9 cellular contexts compared by ENCODE assay signal in the genomic region with DNA sequence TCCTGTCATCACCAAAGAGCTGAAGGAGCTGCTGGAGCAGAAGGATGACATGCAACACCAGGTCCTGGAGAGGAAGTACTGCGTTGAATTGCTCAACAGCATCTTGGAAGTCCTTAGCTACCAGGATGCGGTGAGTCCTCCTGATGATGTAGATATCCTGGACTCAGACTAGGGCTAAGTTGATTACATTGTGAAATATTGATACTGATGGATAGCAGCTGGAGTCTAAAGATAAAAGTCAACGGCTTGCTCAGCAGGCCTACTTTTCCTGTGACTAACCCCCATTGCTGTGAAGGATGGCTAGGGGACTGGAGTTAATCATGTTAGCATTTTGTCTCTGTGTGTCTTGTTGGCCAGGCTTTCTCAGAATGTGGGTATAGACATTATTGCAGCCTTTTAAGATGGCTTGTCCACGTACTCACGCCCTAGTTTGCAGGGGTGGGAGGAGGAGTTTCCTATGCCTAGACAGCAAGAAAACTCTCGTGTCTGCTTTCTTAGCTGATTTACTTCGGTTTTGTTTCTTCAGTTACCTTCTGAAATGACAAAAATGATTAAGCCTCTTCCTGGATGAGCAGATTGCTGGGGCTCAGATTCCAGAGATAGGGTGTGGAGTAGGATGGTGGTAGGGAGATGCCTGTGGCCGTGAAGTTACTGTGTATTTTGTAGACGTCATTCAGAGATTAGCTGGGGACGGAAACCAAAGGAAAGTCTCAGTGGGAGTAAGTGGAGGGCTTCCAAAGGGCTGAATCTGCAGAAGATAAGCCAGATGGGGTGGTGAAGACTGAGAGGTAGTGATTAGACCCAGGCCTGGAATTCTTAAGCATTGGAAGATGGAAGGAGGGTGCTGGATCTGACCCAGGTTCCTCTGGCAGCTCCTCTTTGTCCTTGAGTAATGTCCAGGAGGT.
DNase-seq lines count a peak whose midpoint lies in the region; ATAC-seq and TF ChIP-seq lines count a peak whose summit lies in the region.
"Had no signal": no experiment of that assay in that cellular context is flagged by ENCODE, and none has a peak within 500 bp of the region (broad histone marks: within the 10 kb centered on the region; RNA-seq: fewer than 3 reads in every experiment).

No MANE protein-coding gene starts in this region.

- no peaks in the 10 kb centered on the region for H3K27me3 Mint-ChIP-seq in naive thymus-derived CD8-positive, alpha-beta T cell
- H3K27me3 Mint-ChIP-seq: memory B cell had no signal

- no peak for ATAC-seq in naive thymus-derived CD8-positive, alpha-beta T cell

- H3K9me3 ChIP-seq in osteoblast (ENCODE audit: low read depth, low read length), result no peaks in the 10 kb centered on the region

- no peak overlapping the region for H2AFZ ChIP-seq in osteoblast (ENCODE audit: low read length)

- DNase-seq in EL (peak; percentile 94), epidermal melanocyte (ENCODE audit: insufficient read length, low spot score) (peak; percentile 39), osteoblast (ENCODE audit: insufficient read length, low spot score, missing footprints) (peak; percentile 88), NCI-H82 (lab: John Stamatoyannopoulos, UW) (no peak), medulla oblongata (ENCODE audit: extremely low spot score) (no peak), NCI-H2107 treated with DMSO at 0.1 percent for 48 hours (lab: John Stamatoyannopoulos, UW; ENCODE audit: unreplicated experiment) (no peak)
- no peak for DNase-seq in naive thymus-derived CD8-positive, alpha-beta T cell

- H3K9me3 Mint-ChIP-seq in naive thymus-derived CD8-positive, alpha-beta T cell, result no peaks in the 10 kb centered on the region
- H3K9me3 Mint-ChIP-seq: memory B cell had no signal

- H3K27me3 ChIP-seq in osteoblast (ENCODE audit: insufficient read depth, low read length), result no peaks in the 10 kb centered on the region

- peak overlapping the region in 1 of 10 donors; percentile 20 for H3K27ac Mint-ChIP-seq in naive thymus-derived CD8-positive, alpha-beta T cell
- H3K27ac Mint-ChIP-seq: memory B cell had no signal

- TF ChIP-seq CTCF in osteoblast (IDR thresholded peaks at IDR 0.05; ENCODE audit: extremely low read depth, low read depth, low read length), result no peak

- H3K4me3 Mint-ChIP-seq in naive thymus-derived CD8-positive, alpha-beta T cell, result no peak overlapping the region
- H3K4me3 Mint-ChIP-seq: memory B cell had no signal

- peak overlapping the region; percentile 70 for H3K4me2 ChIP-seq in osteoblast (ENCODE audit: insufficient read depth, low read length)

- peak overlapping the region; percentile 41 for H3K4me3 ChIP-seq in osteoblast (ENCODE audit: insufficient read depth, low read length)

- H3K4me1 ChIP-seq in osteoblast (ENCODE audit: insufficient read depth, low read length), result peaks cover 46% of the 10 kb centered on the region

- H3K36me3 Mint-ChIP-seq in naive thymus-derived CD8-positive, alpha-beta T cell, result peaks cover 6 to 79% (median 43%) of the 10 kb centered on the region in 3 donors

- no peaks in the 10 kb centered on the region for H3K36me3 ChIP-seq in osteoblast (ENCODE audit: insufficient read depth, low read length)

- H3K27ac ChIP-seq in osteoblast (ENCODE audit: low read depth, low read length), result peak overlapping the region; percentile 98

- no peaks in the 10 kb centered on the region for H4K20me1 ChIP-seq in osteoblast (ENCODE audit: insufficient read depth, low read length)

- H3K79me2 ChIP-seq in osteoblast (ENCODE audit: insufficient read depth, low read length), result no peaks in the 10 kb centered on the region

- POLR2A ChIA-PET in naive thymus-derived CD8-positive, alpha-beta T cell (lab: Charles Lee), result no interaction called here

- peaks cover 14 to 34% (median 31%) of the 10 kb centered on the region in 4 donors for H3K4me1 Mint-ChIP-seq in naive thymus-derived CD8-positive, alpha-beta T cell

TF ChIP-seq in PFSK-1, 5 proteins besides CTCF, POLR2A, EP300 and RAD21:
- TF ChIP-seq FOXP2 (optimal IDR thresholded peaks at IDR 0.05; ENCODE audit: borderline replicate concordance, extremely low read depth, extremely low read length, insufficient read depth), result peak; percentile 57
- TF ChIP-seq TAF1 (IDR thresholded peaks at IDR 0.05; ENCODE audit: borderline replicate concordance, insufficient read depth, low read length), result no peak
- TF ChIP-seq, protein P1, sequence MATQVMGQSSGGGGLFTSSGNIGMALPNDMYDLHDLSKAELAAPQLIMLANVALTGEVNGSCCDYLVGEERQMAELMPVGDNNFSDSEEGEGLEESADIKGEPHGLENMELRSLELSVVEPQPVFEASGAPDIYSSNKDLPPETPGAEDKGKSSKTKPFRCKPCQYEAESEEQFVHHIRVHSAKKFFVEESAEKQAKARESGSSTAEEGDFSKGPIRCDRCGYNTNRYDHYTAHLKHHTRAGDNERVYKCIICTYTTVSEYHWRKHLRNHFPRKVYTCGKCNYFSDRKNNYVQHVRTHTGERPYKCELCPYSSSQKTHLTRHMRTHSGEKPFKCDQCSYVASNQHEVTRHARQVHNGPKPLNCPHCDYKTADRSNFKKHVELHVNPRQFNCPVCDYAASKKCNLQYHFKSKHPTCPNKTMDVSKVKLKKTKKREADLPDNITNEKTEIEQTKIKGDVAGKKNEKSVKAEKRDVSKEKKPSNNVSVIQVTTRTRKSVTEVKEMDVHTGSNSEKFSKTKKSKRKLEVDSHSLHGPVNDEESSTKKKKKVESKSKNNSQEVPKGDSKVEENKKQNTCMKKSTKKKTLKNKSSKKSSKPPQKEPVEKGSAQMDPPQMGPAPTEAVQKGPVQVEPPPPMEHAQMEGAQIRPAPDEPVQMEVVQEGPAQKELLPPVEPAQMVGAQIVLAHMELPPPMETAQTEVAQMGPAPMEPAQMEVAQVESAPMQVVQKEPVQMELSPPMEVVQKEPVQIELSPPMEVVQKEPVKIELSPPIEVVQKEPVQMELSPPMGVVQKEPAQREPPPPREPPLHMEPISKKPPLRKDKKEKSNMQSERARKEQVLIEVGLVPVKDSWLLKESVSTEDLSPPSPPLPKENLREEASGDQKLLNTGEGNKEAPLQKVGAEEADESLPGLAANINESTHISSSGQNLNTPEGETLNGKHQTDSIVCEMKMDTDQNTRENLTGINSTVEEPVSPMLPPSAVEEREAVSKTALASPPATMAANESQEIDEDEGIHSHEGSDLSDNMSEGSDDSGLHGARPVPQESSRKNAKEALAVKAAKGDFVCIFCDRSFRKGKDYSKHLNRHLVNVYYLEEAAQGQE (IDR thresholded peaks at IDR 0.05; ENCODE audit: insufficient read depth in 1 of 2, low read depth in 2 of 2, low read length in 2 of 2), result 0 out of 4 replicates have a peak, but pooled peaks of 1 of the 2 experiments have one; percentile 23

Comparison
In these comparisons a context has a peak if more than half of its experiments do, and no peak if none do; other contexts are left out.
1. DNase-seq: peak in EL (single experiment), epidermal melanocyte (single experiment) and osteoblast (single experiment); none in naive thymus-derived CD8-positive, alpha-beta T cell (0 of 10), NCI-H82 (single experiment), medulla oblongata (single experiment) and NCI-H2107 treated with DMSO at 0.1 percent for 48 hours (single experiment).